15 cellular contexts compared by ENCODE assay signal in genomic region chr2:113277474-113278072, GRCh38. TPM values are rescaled to one million over a fixed set of nuclear protein-coding genes. Genes with fewer than 3 reads are reported as not detected.
DNase-seq lines count a peak whose midpoint lies in the region; ATAC-seq, FAIRE-seq and TF ChIP-seq lines count a peak whose summit lies in the region.
"Had no signal": no experiment of that assay in that cellular context is flagged by ENCODE, and none has a peak within 500 bp of the region (broad histone marks: within the 10 kb centered on the region; RNA-seq: fewer than 3 reads in every experiment).

No MANE protein-coding gene starts in this region.

- no peak overlapping the region for H2BK5ac ChIP-seq in H1 (ENCODE audit: low read depth, low read length)

- 3% methylated on average over 40 of the region's 56 CpGs; no CpG with 5 or more reads in 1 of the 2 experiments for WGBS in H1 (ENCODE audit: extremely low coverage in 1 of 2, insufficient coverage in 1 of 2, insufficient read length in 1 of 2, insufficient replicate concordance in 2 of 2, low coverage in 1 of 2, low lambda C conversion rate in 2 of 2, missing lambda C conversion rate in 1 of 2), 2 experiments

- no peaks in the 10 kb centered on the region for H3K9me3 ChIP-seq in CD4-positive, alpha-beta T cell (ENCODE audit: control insufficient read depth, low read length)
- H3K9me3 ChIP-seq in HUES6 (ENCODE audit: control insufficient read depth, insufficient read depth, low read depth, low read length) (no peaks in the 10 kb centered on the region), H1 (ENCODE audit: insufficient read depth in 2 of 2, low read depth in 1 of 2, low read length in 1 of 2) (no peaks in the 10 kb centered on the region; a peak in 1 of 4 replicates), gastrocnemius medialis (no peaks in the 10 kb centered on the region)

- H3K36me3 ChIP-seq in HUES6 (ENCODE audit: control insufficient read depth, insufficient read depth, low read length): no peaks in the 10 kb centered on the region
- H3K36me3 ChIP-seq in H1 (ENCODE audit: control insufficient read depth in 2 of 4, insufficient read depth in 4 of 4, low read length in 3 of 4): peaks cover 0 to 4% (median 0%) of the 10 kb centered on the region in 4 experiments; a peak in 1 of 8 replicates
- no peaks in the 10 kb centered on the region for H3K36me3 ChIP-seq in gastrocnemius medialis

- no peak for TF ChIP-seq RAD21 in H1 (IDR thresholded peaks at IDR 0.05 in 1 of 2, conservative IDR thresholded peaks at IDR 0.05 in 1 of 2; ENCODE audit: low read depth in 2 of 2, low read length in 2 of 2)

- peak overlapping the region; percentile 72 to 95 for H3K4me2 ChIP-seq in H1 (ENCODE audit: insufficient read depth in 1 of 2, low read depth in 2 of 2, low read length in 2 of 2)
- H3K4me2 ChIP-seq: KMS-11 had no signal

- H3K4me1 ChIP-seq in HUES6 (ENCODE audit: control insufficient read depth, insufficient read depth, low read length) (peaks cover 15% of the 10 kb centered on the region), H1 (replicated peaks in 1 of 4; ENCODE audit: control insufficient read depth in 3 of 4, insufficient read depth in 4 of 4, low read length in 3 of 4) (peaks cover 3 to 8% (median 6%) of the 10 kb centered on the region in 4 experiments), gastrocnemius medialis (peaks cover 0 to 3% of the 10 kb centered on the region in 2 donors)

- H3K56ac ChIP-seq in H1 (replicated peaks; ENCODE audit: insufficient read length, low read depth, low read length): no peak overlapping the region

- H3K9ac ChIP-seq in HUES6 (ENCODE audit: low read length) (no peak overlapping the region), H1 (replicated peaks in 1 of 4; ENCODE audit: extremely low read depth in 1 of 4, low read depth in 3 of 4, low read length in 3 of 4) (no peak overlapping the region)
- H3K9ac ChIP-seq: KMS-11 had no signal

- no peaks in the 10 kb centered on the region for H3K79me2 ChIP-seq in H1 (ENCODE audit: control insufficient read depth in 1 of 2, insufficient read depth in 2 of 2, low read length in 2 of 2)

- no peak for FAIRE-seq in H1 (lab: Jason Lieb, UNC)

- H4K91ac ChIP-seq in H1 (replicated peaks; ENCODE audit: insufficient read length, low read length): no peak overlapping the region

- H3K14ac ChIP-seq in H1 (ENCODE audit: insufficient read length): no peak overlapping the region

- TF ChIP-seq EP300 in H1 (IDR thresholded peaks at IDR 0.05; ENCODE audit: borderline replicate concordance in 1 of 2, low read depth in 2 of 2, low read length in 2 of 2): no peak

- H3K79me1 ChIP-seq in H1 (ENCODE audit: low read depth, low read length): no peaks in the 10 kb centered on the region

- no peak overlapping the region for H3K27ac ChIP-seq in CD4-positive, alpha-beta T cell (ENCODE audit: low read depth, low read length)
- H3K27ac ChIP-seq in HUES6 (ENCODE audit: low read depth, low read length) (no peak overlapping the region), H1 (ENCODE audit: low read depth, low read length) (no peak overlapping the region), gastrocnemius medialis (no peak overlapping the region)
- H3K27ac ChIP-seq: C4-2B, KMS-11 had no signal

- no peak for TF ChIP-seq POLR2A in H1 (IDR thresholded peaks at IDR 0.05; ENCODE audit: control extremely low read depth in 1 of 2, low read depth in 2 of 2, low read length in 2 of 2)
- no peak for TF ChIP-seq POLR2A in gastrocnemius medialis (IDR thresholded peaks at IDR 0.05)

- no peak overlapping the region for H3K18ac ChIP-seq in H1 (ENCODE audit: extremely low read depth, low read length)

- no peak for ATAC-seq in CD4-positive, alpha-beta T cell (ENCODE audit: poor library complexity)
- ATAC-seq in HG03442 (IDR thresholded peaks at IDR 0.05; ENCODE audit: unreplicated experiment) (no peak), gastrocnemius medialis (no peak)
- ATAC-seq: HCT116, Panc1 had no signal

- H3K4me3 Mint-ChIP-seq in CD4-positive, alpha-beta T cell: peak overlapping the region; percentile 49
- peak overlapping the region; percentile 44 for H3K4me3 Mint-ChIP-seq in mesothelial cell of epicardium
- H3K4me3 Mint-ChIP-seq: memory B cell had no signal

- no peak overlapping the region for H2BK120ac ChIP-seq in H1 (replicated peaks; ENCODE audit: low read depth, low read length)

- H4K8ac ChIP-seq in H1 (ENCODE audit: extremely low read depth, insufficient read depth, low read length): no peak overlapping the region

- no peaks in the 10 kb centered on the region for H3K9me3 Mint-ChIP-seq in CD4-positive, alpha-beta T cell
- H3K9me3 Mint-ChIP-seq in mesothelial cell of epicardium: no peaks in the 10 kb centered on the region
- H3K9me3 Mint-ChIP-seq: memory B cell had no signal

- no peak overlapping the region for H4K5ac ChIP-seq in H1 (ENCODE audit: insufficient read length, low read depth, low read length)

- DNase-seq in CD4-positive, alpha-beta T cell: no peak
- DNase-seq in H1 (ENCODE audit: low read depth in 1 of 2, low spot score in 2 of 2) (no peak), mesothelial cell of epicardium (ENCODE audit: low spot score in 2 of 2, unreplicated experiment in 2 of 2) (peak in 1 of 2 experiments; percentile 50), HUDEP-2 (lab: John Stamatoyannopoulos, UW; ENCODE audit: unreplicated experiment in 76 of 76) (no peak), NCI-H345 (lab: John Stamatoyannopoulos, UW) (no peak), gastrocnemius medialis (no peak)
- DNase-seq: cerebellar nuclear complex, NCI-H2171 treated with DMSO at 0.1 percent for 48 hours had no signal

- H3K27me3 Mint-ChIP-seq in CD4-positive, alpha-beta T cell: peaks cover 70% of the 10 kb centered on the region
- peaks cover 99% of the 10 kb centered on the region for H3K27me3 Mint-ChIP-seq in mesothelial cell of epicardium (ENCODE audit: low read depth)

- in situ Hi-C loops in gastrocnemius medialis (cut with MboI; ENCODE audit: low sequenced_read_pairs in 4 of 4): no loop called here

- H2AFZ ChIP-seq in H1 (ENCODE audit: low read length): peak overlapping the region; percentile 46; the same call in 1 of the 2 replicates

- no peaks in the 10 kb centered on the region for H3K36me3 Mint-ChIP-seq in CD4-positive, alpha-beta T cell (ENCODE audit: low read depth)
- no peaks in the 10 kb centered on the region for H3K36me3 Mint-ChIP-seq in mesothelial cell of epicardium
- H3K36me3 Mint-ChIP-seq: memory B cell had no signal

- no peak overlapping the region for H2BK12ac ChIP-seq in H1 (ENCODE audit: low read depth, low read length)

- no peak overlapping the region for H3K4ac ChIP-seq in H1 (replicated peaks; ENCODE audit: insufficient read length, low read depth, low read length)

- H2AK5ac ChIP-seq in H1 (ENCODE audit: low read depth, low read length): no peak overlapping the region

- no peak overlapping the region for H3K27ac Mint-ChIP-seq in CD4-positive, alpha-beta T cell
- no peak overlapping the region for H3K27ac Mint-ChIP-seq in mesothelial cell of epicardium
- H3K27ac Mint-ChIP-seq: memory B cell had no signal

- POLR2A ChIA-PET in CD4-positive, alpha-beta T cell (lab: Charles Lee): interaction anchor here (2.2 kb wide), 1 partner anchor 26 kb away, joined by 8 read pairs; no protein-coding TSS in a partner anchor
- POLR2A ChIA-PET in H1 (lab: Charles Lee; ENCODE audit: partially characterized antibody): interaction anchor here (0.9 to 1.2 kb wide), 2 partner anchors 9 to 17 kb away, joined by 3 to 5 read pairs; no protein-coding TSS in a partner anchor

- H2BK20ac ChIP-seq in H1 (ENCODE audit: low read length): no peak overlapping the region

- no peak overlapping the region for H3K23ac ChIP-seq in H1 (ENCODE audit: insufficient read length)

- H4K20me1 ChIP-seq in H1 (replicated peaks in 1 of 2; ENCODE audit: control insufficient read depth in 1 of 2, insufficient read depth in 2 of 2, low read length in 2 of 2): peaks cover 4 to 6% of the 10 kb centered on the region in 2 experiments

- H3K4me1 Mint-ChIP-seq in CD4-positive, alpha-beta T cell (ENCODE audit: low read depth): peaks cover 37% of the 10 kb centered on the region
- H3K4me1 Mint-ChIP-seq in mesothelial cell of epicardium: peaks cover 2% of the 10 kb centered on the region
- H3K4me1 Mint-ChIP-seq: memory B cell had no signal

- no peak for TF ChIP-seq CTCF in CD4-positive, alpha-beta T cell (IDR thresholded peaks at IDR 0.05)
- TF ChIP-seq CTCF in H1 (IDR thresholded peaks at IDR 0.05; ENCODE audit: control extremely low read depth in 1 of 3, insufficient read depth in 1 of 3, low read depth in 1 of 3, low read length in 3 of 3) (no peak), mesothelial cell of epicardium (IDR thresholded peaks at IDR 0.05; ENCODE audit: unreplicated experiment) (no peak), gastrocnemius medialis (IDR thresholded peaks at IDR 0.05 in 4 of 5, conservative IDR thresholded peaks at IDR 0.05 in 1 of 5) (no peak)

- intact Hi-C loops in CD4-positive, alpha-beta T cell (cut with DNase I, micrococcal nuclease): no loop called here
- intact Hi-C loops in gastrocnemius medialis (cut with DNase I; ENCODE audit: low total_unique reads): no loop called here

- CTCF ChIA-PET in CD4-positive, alpha-beta T cell (lab: Charles Lee): no interaction called here
- CTCF ChIA-PET in H1 (lab: Charles Lee; ENCODE audit: partially characterized antibody): interaction anchor here (0.5 to 3.4 kb wide), 12 partner anchors 11 to 105 kb away, joined by 3 to 20 read pairs (median 3); no protein-coding TSS in a partner anchor

- peaks cover 8% of the 10 kb centered on the region; the same call in 1 of the 2 replicates for H3K23me2 ChIP-seq in H1 (ENCODE audit: low read depth, low read length)

- H3K4me3 ChIP-seq in HUES6 (ENCODE audit: low read depth, low read length) (peak overlapping the region; percentile 63), H1 (ENCODE audit: extremely low read depth in 1 of 4, insufficient read depth in 2 of 4, low read depth in 3 of 4, low read length in 4 of 4) (peak overlapping the region; percentile 26 to 65 (median 59); a peak in 7 of 8 replicates), gastrocnemius medialis (no peak overlapping the region)

- H2BK15ac ChIP-seq in H1 (ENCODE audit: low read length): no peak overlapping the region

- peaks cover 70% of the 10 kb centered on the region for H3K27me3 ChIP-seq in CD4-positive, alpha-beta T cell (ENCODE audit: control insufficient read depth, insufficient read depth, low read length)
- H3K27me3 ChIP-seq in HUES6 (ENCODE audit: control insufficient read depth, insufficient read depth, low read length) (peaks cover 100% of the 10 kb centered on the region), H1 (replicated peaks in 1 of 4; ENCODE audit: control insufficient read depth in 3 of 4, extremely low read depth in 1 of 4, insufficient read depth in 3 of 4, low read length in 3 of 4) (peaks cover 65 to 92% (median 81%) of the 10 kb centered on the region in 4 experiments), gastrocnemius medialis (peaks cover 28 to 51% (median 50%) of the 10 kb centered on the region in 3 donors)

RNA-seq across cellular contexts. Expression of gene PAX8, which starts 1.1 kb away (rescaled TPM):
- total RNA-seq in CD4-positive, alpha-beta T cell: under 1 TPM; 0.36 to 0.52 TPM
- total RNA-seq in H1 (2021; fragmentation: NEBNext Ultra II Directional; extraction: Animal tissue kit (Norgen Biotek cat#: 25700)): not detected in 2 replicates
- polyA plus RNA-seq in H1 (2011; rRNA removed): 0.02 and 0.08 TPM in 2 replicates
- 0.04 TPM for polyA plus RNA-seq in H1 (2011; cell fraction: cytosol; rRNA removed)
- not detected for polyA plus RNA-seq in H1 (2011; cell fraction: nucleus; rRNA removed)
- polyA plus RNA-seq in H1 (2012, experiment 1 of 2): 0.10 to 0.34 TPM (median 0.13 TPM) in 3 of 4 replicates, not detected in the other
- polyA plus RNA-seq in H1 (2012, experiment 2 of 2): not detected
- polyA plus RNA-seq in H1 (2013, experiment 1 of 2): 0.04 TPM
- 0.06 TPM for polyA plus RNA-seq in H1 (2013, experiment 2 of 2)
- polyA minus RNA-seq in H1 (2011; rRNA and poly(A)+ RNA removed): 0.09 TPM in 1 of 2 replicates, not detected in the other
- not detected for polyA minus RNA-seq in H1 (2011; cell fraction: cytosol; rRNA and poly(A)+ RNA removed)
- polyA minus RNA-seq in H1 (2011; cell fraction: nucleus; rRNA and poly(A)+ RNA removed): not detected
- total RNA-seq in mesothelial cell of epicardium (0.13 to 0.31 TPM in 2 of 3 replicates, not detected in the other), gastrocnemius medialis (1 to 10 TPM in 3 of 4 donors, under 1 TPM in 1; 0.27 to 8.7 (median 2.1) TPM)

Comparison
In these comparisons a context has a peak if more than half of its experiments do, and no peak if none do; other contexts are left out.
1. H3K4me3 ChIP-seq: peak in HUES6 (single experiment) and H1 (4 of 4); none in gastrocnemius medialis (0 of 4).